22 cellular contexts compared by ENCODE assay signal in genomic region chr6:105621564-105622175, GRCh38.
A peak's percentile ranks its signal among the peaks of the same experiment; 100 is the strongest.
DNase-seq lines count a peak whose midpoint lies in the region; ATAC-seq and TF ChIP-seq lines count a peak whose summit lies in the region.
"Had no signal": no experiment of that assay in that cellular context is flagged by ENCODE, and none has a peak within 500 bp of the region (broad histone marks: within the 10 kb centered on the region; RNA-seq: fewer than 3 reads in every experiment).

No MANE protein-coding gene starts in this region.

- no peak overlapping the region for H3K23ac ChIP-seq in H9 (ENCODE audit: insufficient read length, low read depth, low read length)

- H3K79me1 ChIP-seq in H9 (ENCODE audit: insufficient read depth, low read depth, low read length, poor library complexity, severe bottlenecking) = no peaks in the 10 kb centered on the region

- H4K5ac ChIP-seq in H9 (ENCODE audit: insufficient read length, low read depth, low read length) = no peak overlapping the region

- CTCF ChIA-PET in activated CD8-positive, alpha-beta T cell treated with anti-CD3 and anti-CD28 coated beads for 36 hours (lab: Charles Lee) = interaction anchor here (1.1 to 1.3 kb wide), 3 partner anchors 10 to 27 kb away, joined by 3 to 4 read pairs (median 3); no protein-coding TSS in a partner anchor
- CTCF ChIA-PET in activated CD8-positive, alpha-beta T cell treated with anti-CD3 and anti-CD28 coated beads, Interleukin-2, amount 10 ng/mL, durations not matched to agents 7 days and 5 days (lab: Charles Lee) = interaction anchor here (0.7 to 1.5 kb wide), 2 partner anchors 20 to 23 kb away, joined by 3 read pairs; no protein-coding TSS in a partner anchor

- H3K9ac ChIP-seq in BLaER1 treated with 17β-estradiol and CSF1 and Interleukin-3, amounts not matched to agents 10 nM and 100 nM = no peak overlapping the region
- H3K9ac ChIP-seq in Karpas-422 (ENCODE audit: low read length) = no peak overlapping the region
- no peak overlapping the region for H3K9ac ChIP-seq in H9 (ENCODE audit: extremely low read depth, insufficient read length, low read length)

- H3K27ac Mint-ChIP-seq in activated CD8-positive, alpha-beta T cell treated with anti-CD3 and anti-CD28 coated beads for 36 hours = peak overlapping the region; percentile 23
- no peak overlapping the region for H3K27ac Mint-ChIP-seq in activated CD8-positive, alpha-beta T cell treated with anti-CD3 and anti-CD28 coated beads, Interleukin-2, amount 10 ng/mL, durations not matched to agents 7 days and 5 days
- peak overlapping the region; percentile 28 for H3K27ac Mint-ChIP-seq in activated T-helper 2 cell treated with anti-CD3 and anti-CD28 coated beads, Interferon-gamma antibody, Interleukin-2, Interleukin-4, amounts not matched to agents 10 μg/mL and 5 μg/mL and 100 μg/mL, durations not matched to agents 14 hours and 24 hours and 36 hours
- no peak overlapping the region for H3K27ac Mint-ChIP-seq in naive thymus-derived CD8-positive, alpha-beta T cell
- H3K27ac Mint-ChIP-seq in H9 = no peak overlapping the region
- H3K27ac Mint-ChIP-seq in mesothelial cell of epicardium = no peak overlapping the region
- H3K27ac Mint-ChIP-seq: CD4-positive, alpha-beta T cell had no signal

- no peak overlapping the region for H3K18ac ChIP-seq in H9 (ENCODE audit: insufficient read length, low read depth, low read length)

- no peaks in the 10 kb centered on the region for H4K20me1 ChIP-seq in BLaER1 treated with 17β-estradiol and CSF1 and Interleukin-3, amounts not matched to agents 10 nM and 100 nM
- H4K20me1 ChIP-seq in Karpas-422 (ENCODE audit: insufficient read depth, low read depth, low read length) (no peaks in the 10 kb centered on the region), H9 (ENCODE audit: control insufficient read depth, insufficient read depth, insufficient read length) (no peaks in the 10 kb centered on the region)

- H3K4me1 Mint-ChIP-seq in activated CD8-positive, alpha-beta T cell treated with anti-CD3 and anti-CD28 coated beads for 36 hours (ENCODE audit: low read depth) = peaks cover 17% of the 10 kb centered on the region
- peaks cover 21% of the 10 kb centered on the region for H3K4me1 Mint-ChIP-seq in activated CD8-positive, alpha-beta T cell treated with anti-CD3 and anti-CD28 coated beads, Interleukin-2, amount 10 ng/mL, durations not matched to agents 7 days and 5 days (ENCODE audit: low read depth)
- H3K4me1 Mint-ChIP-seq in activated T-helper 2 cell treated with anti-CD3 and anti-CD28 coated beads, Interferon-gamma antibody, Interleukin-2, Interleukin-4, amounts not matched to agents 10 μg/mL and 5 μg/mL and 100 μg/mL, durations not matched to agents 14 hours and 24 hours and 36 hours (ENCODE audit: low read depth) = peaks cover 46% of the 10 kb centered on the region
- H3K4me1 Mint-ChIP-seq in naive thymus-derived CD8-positive, alpha-beta T cell = no peaks in the 10 kb centered on the region
- H3K4me1 Mint-ChIP-seq in H9 (no peaks in the 10 kb centered on the region), mesothelial cell of epicardium (peaks cover 5% of the 10 kb centered on the region)

- no peak overlapping the region for H3K4me3 ChIP-seq in BLaER1 treated with 17β-estradiol and CSF1 and Interleukin-3, amounts not matched to agents 10 nM and 100 nM
- no peak overlapping the region for H3K4me3 ChIP-seq in Karpas-422 (ENCODE audit: low read length)
- H3K4me3 ChIP-seq: A549, SJCRH30 had no signal

- no peak overlapping the region for H2BK20ac ChIP-seq in H9 (ENCODE audit: low read depth, low read length, poor library complexity, severe bottlenecking)

- H3K27ac ChIP-seq in BLaER1 treated with 17β-estradiol and CSF1 and Interleukin-3, amounts not matched to agents 10 nM and 100 nM = peak overlapping the region in 9 of 11 experiments; percentile 50 to 85 (median 77); a peak in 18 of 22 replicates
- H3K27ac ChIP-seq in Karpas-422 (ENCODE audit: low read length) = no peak overlapping the region
- no peak overlapping the region for H3K27ac ChIP-seq in H9 (ENCODE audit: insufficient read length, low read depth, low read length)
- H3K27ac ChIP-seq: SJCRH30 had no signal

- DNase-seq in activated CD8-positive, alpha-beta T cell treated with anti-CD3 and anti-CD28 coated beads for 36 hours = no peak
- no peak for DNase-seq in activated CD8-positive, alpha-beta T cell treated with anti-CD3 and anti-CD28 coated beads, Interleukin-2, amount 10 ng/mL, durations not matched to agents 7 days and 5 days
- DNase-seq in Karpas-422 (no peak), H9 (no peak), mesothelial cell of epicardium (ENCODE audit: low spot score in 2 of 2, unreplicated experiment in 2 of 2) (no peak)
- no peak for DNase-seq in activated T-helper 2 cell treated with anti-CD3 and anti-CD28 coated beads, Interferon-gamma antibody, Interleukin-2, Interleukin-4, amounts not matched to agents 10 μg/mL and 5 μg/mL and 100 μg/mL, durations not matched to agents 14 hours and 24 hours and 36 hours (ENCODE audit: low spot score)
- no peak for DNase-seq in naive thymus-derived CD8-positive, alpha-beta T cell
- DNase-seq: BE2C; CD4-positive, alpha-beta T cell; COR-L47; DMS79; H7; KG1; NCI-H1105; NCI-H146; NCI-H2029; NCI-H226; NCI-H510A treated with DMSO at 0.1 percent for 48 hours; NCI-H774; SJCRH30 had no signal

- no peak overlapping the region for H3K4me3 Mint-ChIP-seq in activated CD8-positive, alpha-beta T cell treated with anti-CD3 and anti-CD28 coated beads for 36 hours
- no peak overlapping the region for H3K4me3 Mint-ChIP-seq in activated CD8-positive, alpha-beta T cell treated with anti-CD3 and anti-CD28 coated beads, Interleukin-2, amount 10 ng/mL, durations not matched to agents 7 days and 5 days
- no peak overlapping the region for H3K4me3 Mint-ChIP-seq in activated T-helper 2 cell treated with anti-CD3 and anti-CD28 coated beads, Interferon-gamma antibody, Interleukin-2, Interleukin-4, amounts not matched to agents 10 μg/mL and 5 μg/mL and 100 μg/mL, durations not matched to agents 14 hours and 24 hours and 36 hours (ENCODE audit: low read depth)
- no peak overlapping the region for H3K4me3 Mint-ChIP-seq in naive thymus-derived CD8-positive, alpha-beta T cell
- H3K4me3 Mint-ChIP-seq in H9 (no peak overlapping the region), mesothelial cell of epicardium (no peak overlapping the region)
- H3K4me3 Mint-ChIP-seq: CD4-positive, alpha-beta T cell had no signal

- H3K27me3 ChIP-seq in BLaER1 treated with 17β-estradiol and CSF1 and Interleukin-3, amounts not matched to agents 10 nM and 100 nM = no peaks in the 10 kb centered on the region
- no peaks in the 10 kb centered on the region for H3K27me3 ChIP-seq in Karpas-422 (ENCODE audit: low read length)
- no peaks in the 10 kb centered on the region for H3K27me3 ChIP-seq in H9 (ENCODE audit: insufficient read depth, low read length)
- H3K27me3 ChIP-seq: SJCRH30 had no signal

- no peak overlapping the region for H2BK15ac ChIP-seq in H9 (ENCODE audit: low read depth, low read length)

- no peaks in the 10 kb centered on the region for H3K9me2 ChIP-seq in Karpas-422 (replicated peaks; ENCODE audit: insufficient read depth, low read length)

- H3K79me2 ChIP-seq in Karpas-422 (ENCODE audit: low read length) = no peaks in the 10 kb centered on the region
- no peaks in the 10 kb centered on the region for H3K79me2 ChIP-seq in H9 (ENCODE audit: insufficient read depth, low read length)

- no peak overlapping the region for H2AK5ac ChIP-seq in H9 (ENCODE audit: insufficient read length, low read length)

- TF ChIP-seq CTCF in activated CD8-positive, alpha-beta T cell treated with anti-CD3 and anti-CD28 coated beads for 36 hours (IDR thresholded peaks at IDR 0.05) = no peak
- TF ChIP-seq CTCF in H9 (conservative IDR thresholded peaks at IDR 0.05) (no peak), mesothelial cell of epicardium (IDR thresholded peaks at IDR 0.05; ENCODE audit: unreplicated experiment) (no peak)

- no peak overlapping the region for H2BK120ac ChIP-seq in H9 (ENCODE audit: low read depth, low read length, poor library complexity, severe bottlenecking)

- peak overlapping the region in 6 of 11 experiments; percentile 9 to 83 (median 63); a peak in 8 of 22 replicates for H3K4me2 ChIP-seq in BLaER1 treated with 17β-estradiol and CSF1 and Interleukin-3, amounts not matched to agents 10 nM and 100 nM
- H3K4me2 ChIP-seq in Karpas-422 (ENCODE audit: low read depth, low read length, poor library complexity, severe bottlenecking) (peak overlapping the region; percentile 2), H9 (ENCODE audit: insufficient read depth, insufficient read length, low read length) (no peak overlapping the region)
- H3K4me2 ChIP-seq: A549 had no signal

- H2BK5ac ChIP-seq in H9 (ENCODE audit: insufficient read length, low read length) = no peak overlapping the region

- no peak overlapping the region for H3T11ph ChIP-seq in H9 (ENCODE audit: low read length)

- POLR2A ChIA-PET in activated CD8-positive, alpha-beta T cell treated with anti-CD3 and anti-CD28 coated beads for 36 hours (lab: Charles Lee) = interaction anchor here (1.3 to 1.5 kb wide), 2 partner anchors 25 to 31 kb away, joined by 4 read pairs; no protein-coding TSS in a partner anchor
- POLR2A ChIA-PET in activated CD8-positive, alpha-beta T cell treated with anti-CD3 and anti-CD28 coated beads, Interleukin-2, amount 10 ng/mL, durations not matched to agents 7 days and 5 days (lab: Charles Lee) = interaction anchor here (0.6 to 1.9 kb wide), 3 partner anchors 24 to 43 kb away, joined by 3 to 6 read pairs (median 3); no protein-coding TSS in a partner anchor
- POLR2A ChIA-PET in naive thymus-derived CD8-positive, alpha-beta T cell (lab: Charles Lee) = no interaction called here

- H3K36me3 Mint-ChIP-seq in activated CD8-positive, alpha-beta T cell treated with anti-CD3 and anti-CD28 coated beads for 36 hours (ENCODE audit: low read depth) = no peaks in the 10 kb centered on the region
- H3K36me3 Mint-ChIP-seq in activated CD8-positive, alpha-beta T cell treated with anti-CD3 and anti-CD28 coated beads, Interleukin-2, amount 10 ng/mL, durations not matched to agents 7 days and 5 days (ENCODE audit: low read depth) = peaks cover 3% of the 10 kb centered on the region
- peaks cover 23% of the 10 kb centered on the region for H3K36me3 Mint-ChIP-seq in activated T-helper 2 cell treated with anti-CD3 and anti-CD28 coated beads, Interferon-gamma antibody, Interleukin-2, Interleukin-4, amounts not matched to agents 10 μg/mL and 5 μg/mL and 100 μg/mL, durations not matched to agents 14 hours and 24 hours and 36 hours (ENCODE audit: low read depth)
- no peaks in the 10 kb centered on the region for H3K36me3 Mint-ChIP-seq in naive thymus-derived CD8-positive, alpha-beta T cell
- H3K36me3 Mint-ChIP-seq in H9 (ENCODE audit: insufficient read depth in 1 of 3, low read depth in 3 of 3) (no peaks in the 10 kb centered on the region), mesothelial cell of epicardium (no peaks in the 10 kb centered on the region)

- H3K4ac ChIP-seq in H9 (ENCODE audit: low read depth, low read length) = no peak overlapping the region

- H3K14ac ChIP-seq in H9 (ENCODE audit: insufficient read depth, low read length) = no peak overlapping the region

- H3K9me3 ChIP-seq in BLaER1 treated with 17β-estradiol and CSF1 and Interleukin-3, amounts not matched to agents 10 nM and 100 nM (replicated peaks in 1 of 11) = peaks cover 0 to 23% (median under 1%) of the 10 kb centered on the region in 11 experiments; a peak in 10 of 22 replicates
- H3K9me3 ChIP-seq in Karpas-422 (ENCODE audit: low read length) (no peaks in the 10 kb centered on the region), H9 (ENCODE audit: control insufficient read depth, low read depth, low read length) (no peaks in the 10 kb centered on the region)
- H3K9me3 ChIP-seq: A549, BE2C, SJCRH30 had no signal

- H3K23me2 ChIP-seq in H9 (ENCODE audit: insufficient read length, low read depth, low read length, poor library complexity, severe bottlenecking) = no peaks in the 10 kb centered on the region

- H4K91ac ChIP-seq in H9 (ENCODE audit: insufficient read length, low read depth, low read length) = no peak overlapping the region

- H2BK12ac ChIP-seq in H9 (ENCODE audit: insufficient read length, low read depth, low read length) = no peak overlapping the region

- no peaks in the 10 kb centered on the region for H3K9me3 Mint-ChIP-seq in activated CD8-positive, alpha-beta T cell treated with anti-CD3 and anti-CD28 coated beads for 36 hours
- no peaks in the 10 kb centered on the region for H3K9me3 Mint-ChIP-seq in activated CD8-positive, alpha-beta T cell treated with anti-CD3 and anti-CD28 coated beads, Interleukin-2, amount 10 ng/mL, durations not matched to agents 7 days and 5 days (ENCODE audit: insufficient read depth)
- peaks cover 24% of the 10 kb centered on the region for H3K9me3 Mint-ChIP-seq in activated T-helper 2 cell treated with anti-CD3 and anti-CD28 coated beads, Interferon-gamma antibody, Interleukin-2, Interleukin-4, amounts not matched to agents 10 μg/mL and 5 μg/mL and 100 μg/mL, durations not matched to agents 14 hours and 24 hours and 36 hours
- no peaks in the 10 kb centered on the region for H3K9me3 Mint-ChIP-seq in naive thymus-derived CD8-positive, alpha-beta T cell
- H3K9me3 Mint-ChIP-seq in H9 (peaks cover 0 to 2% of the 10 kb centered on the region in 2 experiments; a peak in 1 of 5 replicates), mesothelial cell of epicardium (peaks cover 3% of the 10 kb centered on the region)
- H3K9me3 Mint-ChIP-seq: CD4-positive, alpha-beta T cell had no signal

- H3K36me3 ChIP-seq in BLaER1 treated with 17β-estradiol and CSF1 and Interleukin-3, amounts not matched to agents 10 nM and 100 nM = no peaks in the 10 kb centered on the region
- no peaks in the 10 kb centered on the region for H3K36me3 ChIP-seq in Karpas-422 (ENCODE audit: insufficient read depth, low read length)
- H3K36me3 ChIP-seq: BE2C, SJCRH30 had no signal

- H3K27me3 Mint-ChIP-seq in activated CD8-positive, alpha-beta T cell treated with anti-CD3 and anti-CD28 coated beads for 36 hours = peaks cover 3% of the 10 kb centered on the region
- peaks cover 10% of the 10 kb centered on the region for H3K27me3 Mint-ChIP-seq in activated CD8-positive, alpha-beta T cell treated with anti-CD3 and anti-CD28 coated beads, Interleukin-2, amount 10 ng/mL, durations not matched to agents 7 days and 5 days (ENCODE audit: low read depth)
- peaks cover 2% of the 10 kb centered on the region for H3K27me3 Mint-ChIP-seq in activated T-helper 2 cell treated with anti-CD3 and anti-CD28 coated beads, Interferon-gamma antibody, Interleukin-2, Interleukin-4, amounts not matched to agents 10 μg/mL and 5 μg/mL and 100 μg/mL, durations not matched to agents 14 hours and 24 hours and 36 hours (ENCODE audit: low read depth)
- H3K27me3 Mint-ChIP-seq in naive thymus-derived CD8-positive, alpha-beta T cell = peaks cover 2 to 7% (median 6%) of the 10 kb centered on the region in 5 donors
- no peaks in the 10 kb centered on the region for H3K27me3 Mint-ChIP-seq in H9 (ENCODE audit: low read depth)
- no peaks in the 10 kb centered on the region for H3K27me3 Mint-ChIP-seq in mesothelial cell of epicardium (ENCODE audit: low read depth)

- H2AFZ ChIP-seq in Karpas-422 (ENCODE audit: low read length) (no peak overlapping the region), H9 (ENCODE audit: low read length) (no peak overlapping the region)

- H4K8ac ChIP-seq in H9 (replicated peaks; ENCODE audit: insufficient read length, low read depth, low read length) = no peak overlapping the region

- ATAC-seq in activated CD8-positive, alpha-beta T cell treated with anti-CD3 and anti-CD28 coated beads for 36 hours = no peak
- no peak for ATAC-seq in activated CD8-positive, alpha-beta T cell treated with anti-CD3 and anti-CD28 coated beads, Interleukin-2, amount 10 ng/mL, durations not matched to agents 7 days and 5 days
- no peak for ATAC-seq in naive thymus-derived CD8-positive, alpha-beta T cell
- ATAC-seq: A549 had no signal

- no CpG with 5 or more reads among the region's 6 CpGs for WGBS in H9 (ENCODE audit: extremely low coverage, insufficient read length, low lambda C conversion rate)

- peaks cover 11 to 43% (median 22%) of the 10 kb centered on the region in 10 experiments for H3K4me1 ChIP-seq in BLaER1 treated with 17β-estradiol and CSF1 and Interleukin-3, amounts not matched to agents 10 nM and 100 nM
- H3K4me1 ChIP-seq in Karpas-422 (ENCODE audit: low read length) (no peaks in the 10 kb centered on the region), H9 (ENCODE audit: insufficient read depth, low read length) (no peaks in the 10 kb centered on the region)
- H3K4me1 ChIP-seq: A549, BE2C, SJCRH30 had no signal

- no peak overlapping the region for H3K56ac ChIP-seq in H9 (ENCODE audit: insufficient read length, low read depth, low read length)

- intact Hi-C loops in activated CD8-positive, alpha-beta T cell treated with anti-CD3 and anti-CD28 coated beads for 36 hours (cut with micrococcal nuclease) = no loop called here
- intact Hi-C loops in activated T-helper 2 cell treated with anti-CD3 and anti-CD28 coated beads, Interferon-gamma antibody, Interleukin-2, Interleukin-4, amounts not matched to agents 10 μg/mL and 5 μg/mL and 100 μg/mL, durations not matched to agents 14 hours and 24 hours and 36 hours (cut with micrococcal nuclease) = loop anchor here (1.0 kb wide), 3 partner anchors 25 to 137 kb away; no protein-coding TSS in a partner anchor

Comparison
In these comparisons a context has a peak if more than half of its experiments do, and no peak if none do; other contexts are left out.
1. H3K27ac Mint-ChIP-seq: peak in activated CD8-positive, alpha-beta T cell treated with anti-CD3 and anti-CD28 coated beads for 36 hours (single experiment) and activated T-helper 2 cell treated with anti-CD3 and anti-CD28 coated beads, Interferon-gamma antibody, Interleukin-2, Interleukin-4, amounts not matched to agents 10 μg/mL and 5 μg/mL and 100 μg/mL, durations not matched to agents 14 hours and 24 hours and 36 hours (single experiment); none in activated CD8-positive, alpha-beta T cell treated with anti-CD3 and anti-CD28 coated beads, Interleukin-2, amount 10 ng/mL, durations not matched to agents 7 days and 5 days (single experiment), naive thymus-derived CD8-positive, alpha-beta T cell (0 of 10), H9 (0 of 3) and mesothelial cell of epicardium (single experiment).
2. H3K27ac ChIP-seq: peak in BLaER1 treated with 17β-estradiol and CSF1 and Interleukin-3, amounts not matched to agents 10 nM and 100 nM (9 of 11); none in Karpas-422 (single experiment) and H9 (single experiment).